ENCODE assay signal across 8 cellular contexts in genomic region chr19:34171877-34172660, GRCh38. TPM values are rescaled to one million over a fixed set of nuclear protein-coding genes. Genes with fewer than 3 reads are reported as not detected.
DNase-seq lines count a peak whose midpoint lies in the region; ATAC-seq, FAIRE-seq and TF ChIP-seq lines count a peak whose summit lies in the region.

TSS of gene LSM14A (plus strand) at chr19:34172504. CDS start at chr19:34172643, 139 bp downstream.

- no peak for FAIRE-seq in H1 (lab: Jason Lieb, UNC)

- CTCF ChIA-PET in CD4-positive, alpha-beta memory T cell (lab: Charles Lee; ENCODE audit: partially characterized antibody): interaction anchor here (0.6 to 1.9 kb wide), 8 partner anchors 15 to 174 kb away, joined by 3 to 6 read pairs (median 4); no protein-coding TSS in a partner anchor
- CTCF ChIA-PET in H1 (lab: Charles Lee; ENCODE audit: partially characterized antibody): no interaction called here

- H3K27me3 ChIP-seq in CD4-positive, alpha-beta memory T cell (ENCODE audit: insufficient read depth, low read length): no peaks in the 10 kb centered on the region
- H3K27me3 ChIP-seq in H1 (replicated peaks in 1 of 4; ENCODE audit: control insufficient read depth in 3 of 4, extremely low read depth in 1 of 4, insufficient read depth in 3 of 4, low read length in 3 of 4): no peaks in the 10 kb centered on the region
- H3K27me3 ChIP-seq in mesendoderm (ENCODE audit: insufficient read depth, low read length, poor library complexity): no peaks in the 10 kb centered on the region

- H3K56ac ChIP-seq in H1 (replicated peaks; ENCODE audit: insufficient read length, low read depth, low read length) (peak within 1 kb of the TSS; percentile 97), mesendoderm (ENCODE audit: low read length) (peak within 1 kb of the TSS; percentile 99)

- no peak for TF ChIP-seq RAD21 in H1 (IDR thresholded peaks at IDR 0.05 in 1 of 2, conservative IDR thresholded peaks at IDR 0.05 in 1 of 2; ENCODE audit: low read depth in 2 of 2, low read length in 2 of 2)

- intact Hi-C loops in CD4-positive, alpha-beta memory T cell (cut with micrococcal nuclease): loop anchor here (1.0 to 10.0 kb wide), 7 partner anchors 38 to 505 kb away; partner anchors contain the start of genes GARRE1, GPI, SCGB2B2 and UBA2

- H3K4me2 ChIP-seq in H1 (ENCODE audit: insufficient read depth in 1 of 2, low read depth in 2 of 2, low read length in 2 of 2) (peak within 1 kb of the TSS; percentile 92 to 94), mesendoderm (ENCODE audit: low read length) (peak within 1 kb of the TSS; percentile 54)

- peaks cover 8 to 18% of the 10 kb centered on the region in 2 experiments for H4K20me1 ChIP-seq in H1 (replicated peaks in 1 of 2; ENCODE audit: control insufficient read depth in 1 of 2, insufficient read depth in 2 of 2, low read length in 2 of 2)

- peak; percentile 93 to 99 for TF ChIP-seq POLR2A in H1 (IDR thresholded peaks at IDR 0.05; ENCODE audit: control extremely low read depth in 1 of 2, low read depth in 2 of 2, low read length in 2 of 2)

- H2BK12ac ChIP-seq in H1 (ENCODE audit: low read depth, low read length): peak within 1 kb of the TSS; percentile 86; the same call in 1 of the 2 replicates

- H3K36me3 ChIP-seq in CD4-positive, alpha-beta memory T cell (ENCODE audit: insufficient read depth, low read length): no peaks in the 10 kb centered on the region
- H3K36me3 ChIP-seq in H1 (ENCODE audit: control insufficient read depth in 2 of 4, insufficient read depth in 4 of 4, low read length in 3 of 4) (peaks cover 0 to 8% (median 0%) of the 10 kb centered on the region in 4 experiments; a peak in 2 of 8 replicates), mesendoderm (ENCODE audit: control insufficient read depth, insufficient read depth, low read length) (no peaks in the 10 kb centered on the region)

- WGBS in H1 (ENCODE audit: extremely low coverage in 1 of 2, insufficient coverage in 1 of 2, insufficient read length in 1 of 2, insufficient replicate concordance in 2 of 2, low coverage in 1 of 2, low lambda C conversion rate in 2 of 2, missing lambda C conversion rate in 1 of 2), 2 experiments: 4% methylated on average over 50 of the region's 83 CpGs; no CpG with 5 or more reads in 1 of the 2 experiments
- WGBS in mesendoderm (ENCODE audit: extremely low coverage, insufficient coverage, low lambda C conversion rate): no CpG with 5 or more reads among the region's 83 CpGs

- H3K27ac Mint-ChIP-seq in CD4-positive, alpha-beta memory T cell: peak within 1 kb of the TSS; percentile 95 to 99 (median 98)

- TF ChIP-seq CTCF in H1 (IDR thresholded peaks at IDR 0.05; ENCODE audit: control extremely low read depth in 1 of 3, insufficient read depth in 1 of 3, low read depth in 1 of 3, low read length in 3 of 3): no peak

- H2BK15ac ChIP-seq in H1 (ENCODE audit: low read length) (no peak within 1 kb of the TSS), mesendoderm (replicated peaks; ENCODE audit: low read depth) (no peak within 1 kb of the TSS)

- H3K79me1 ChIP-seq in H1 (ENCODE audit: low read depth, low read length) (no peaks in the 10 kb centered on the region; the same call in 1 of the 2 replicates), mesendoderm (ENCODE audit: low read length) (no peaks in the 10 kb centered on the region)

- peak within 1 kb of the TSS; percentile 95 for H3K27ac ChIP-seq in CD4-positive, alpha-beta memory T cell (ENCODE audit: low read depth, low read length)
- H3K27ac ChIP-seq in H1 (ENCODE audit: low read depth, low read length) (peak within 1 kb of the TSS; percentile 99), mesendoderm (ENCODE audit: low read depth, low read length) (peak within 1 kb of the TSS; percentile 98)

- TF ChIP-seq EP300 in H1 (IDR thresholded peaks at IDR 0.05; ENCODE audit: borderline replicate concordance in 1 of 2, low read depth in 2 of 2, low read length in 2 of 2): no peak

- H3K4me1 Mint-ChIP-seq in CD4-positive, alpha-beta memory T cell: peaks cover 25 to 52% (median 38%) of the 10 kb centered on the region in 4 donors

- ATAC-seq in GM19455 (IDR thresholded peaks at IDR 0.05; ENCODE audit: unreplicated experiment): peak; percentile 66

- H3K14ac ChIP-seq in H1 (ENCODE audit: insufficient read length): no peak within 1 kb of the TSS

- H4K5ac ChIP-seq in H1 (ENCODE audit: insufficient read length, low read depth, low read length) (peak within 1 kb of the TSS; percentile 98), mesendoderm (ENCODE audit: low read length) (peak within 1 kb of the TSS; percentile 63)

- H2AK5ac ChIP-seq in H1 (ENCODE audit: low read depth, low read length): peak within 1 kb of the TSS; percentile 97
- peak within 1 kb of the TSS; percentile 61 for H2AK5ac ChIP-seq in mesendoderm (ENCODE audit: low read length)

- H4K91ac ChIP-seq in H1 (replicated peaks; ENCODE audit: insufficient read length, low read length): peak within 1 kb of the TSS; percentile 96

- POLR2A ChIA-PET in CD4-positive, alpha-beta memory T cell (lab: Charles Lee; ENCODE audit: partially characterized antibody): interaction anchor here (0.7 to 4.3 kb wide), 26 partner anchors 8 to 799 kb away, joined by 3 to 29 read pairs (median 5); partner anchors contain the start of genes CEBPG, GPI, PDCD2L and UBA2
- POLR2A ChIA-PET in H1 (lab: Charles Lee; ENCODE audit: partially characterized antibody): interaction anchor here (0.6 to 3.9 kb wide), 31 partner anchors 9 to 799 kb away, joined by 3 to 34 read pairs (median 4); partner anchors contain the start of genes CEBPG and KCTD15

- H3K9ac ChIP-seq in H1 (replicated peaks in 1 of 4; ENCODE audit: extremely low read depth in 1 of 4, low read depth in 3 of 4, low read length in 3 of 4): peak within 1 kb of the TSS; percentile 98 to 100 (median 100)
- peak within 1 kb of the TSS; percentile 97 for H3K9ac ChIP-seq in mesendoderm (ENCODE audit: low read length)

- H2BK20ac ChIP-seq in H1 (ENCODE audit: low read length): no peak within 1 kb of the TSS

- H2AFZ ChIP-seq in H1 (ENCODE audit: low read length): 0 out of 2 replicates have a peak within 1 kb of the TSS, but pooled peaks have one; percentile 3

- H2BK120ac ChIP-seq in H1 (replicated peaks; ENCODE audit: low read depth, low read length): no peak within 1 kb of the TSS
- peak within 1 kb of the TSS; percentile 63 for H2BK120ac ChIP-seq in mesendoderm (ENCODE audit: low read depth, low read length)

- H3K9me3 ChIP-seq in CD4-positive, alpha-beta memory T cell (ENCODE audit: control insufficient read depth in 1 of 2, low read length in 2 of 2): no peaks in the 10 kb centered on the region
- no peaks in the 10 kb centered on the region for H3K9me3 ChIP-seq in H1 (ENCODE audit: insufficient read depth in 2 of 2, low read depth in 1 of 2, low read length in 1 of 2)

- peaks cover 49% of the 10 kb centered on the region for H3K4me1 ChIP-seq in CD4-positive, alpha-beta memory T cell (ENCODE audit: insufficient read depth, low read length)
- peaks cover 0 to 6% (median 4%) of the 10 kb centered on the region in 4 experiments; a peak in 5 of 7 replicates for H3K4me1 ChIP-seq in H1 (replicated peaks in 1 of 4; ENCODE audit: control insufficient read depth in 3 of 4, insufficient read depth in 4 of 4, low read length in 3 of 4)
- no peaks in the 10 kb centered on the region for H3K4me1 ChIP-seq in mesendoderm (ENCODE audit: control insufficient read depth, low read depth, low read length)

- peaks cover 11% of the 10 kb centered on the region for H3K23me2 ChIP-seq in H1 (ENCODE audit: low read depth, low read length)

- peak within 1 kb of the TSS; percentile 95 to 99 (median 98) for H3K4me3 Mint-ChIP-seq in CD4-positive, alpha-beta memory T cell

- peak within 1 kb of the TSS; percentile 92 for H3K4me3 ChIP-seq in CD4-positive, alpha-beta memory T cell (ENCODE audit: low read length in 2 of 2)
- H3K4me3 ChIP-seq in H1 (ENCODE audit: extremely low read depth in 1 of 4, insufficient read depth in 2 of 4, low read depth in 3 of 4, low read length in 4 of 4): peak within 1 kb of the TSS; percentile 73 to 94 (median 90)
- peak within 1 kb of the TSS; percentile 91 for H3K4me3 ChIP-seq in mesendoderm (ENCODE audit: low read length)

- H3K23ac ChIP-seq in H1 (ENCODE audit: insufficient read length) (no peak within 1 kb of the TSS), mesendoderm (ENCODE audit: low read length) (peak within 1 kb of the TSS; percentile 84)

- H3K4ac ChIP-seq in H1 (replicated peaks; ENCODE audit: insufficient read length, low read depth, low read length) (peak within 1 kb of the TSS; percentile 99), mesendoderm (ENCODE audit: low read depth, low read length) (peak within 1 kb of the TSS; percentile 90)

- H3K36me3 Mint-ChIP-seq in CD4-positive, alpha-beta memory T cell: peaks cover 10 to 22% of the 10 kb centered on the region in 2 donors

- H2BK5ac ChIP-seq in H1 (ENCODE audit: low read depth, low read length) (peak within 1 kb of the TSS; percentile 99), mesendoderm (ENCODE audit: low read length) (peak within 1 kb of the TSS; percentile 86)

- H3K18ac ChIP-seq in H1 (ENCODE audit: extremely low read depth, low read length) (peak within 1 kb of the TSS; percentile 99), mesendoderm (ENCODE audit: low read length) (peak within 1 kb of the TSS; percentile 97)

- peak; percentile 92 to 97 (median 95) for DNase-seq in CD4-positive, alpha-beta memory T cell
- DNase-seq in HPDE6-E6E7 (ENCODE audit: extremely low spot score): peak; percentile 85
- peak; percentile 74 to 76 for DNase-seq in NOMO-1 (lab: John Stamatoyannopoulos, UW; ENCODE audit: unreplicated experiment in 2 of 2)
- peak; percentile 71 to 79 (median 78) for DNase-seq in activated CD8-positive, alpha-beta memory T cell treated with anti-CD3 and anti-CD28 coated beads for 48 hours (ENCODE audit: low read depth in 2 of 3, low spot score in 2 of 3)
- peak; percentile 61 to 94 for DNase-seq in H1 (ENCODE audit: low read depth in 1 of 2, low spot score in 2 of 2)
- DNase-seq in mesendoderm: peak; percentile 94
- DNase-seq in stimulated activated CD8-positive, alpha-beta memory T cell treated with anti-CD3 and anti-CD28 coated beads, Interleukin-12 subunit alpha, Interleukin-12 subunit beta, amount 100 ng/mL, for 4 hours (ENCODE audit: low read depth): peak; percentile 88

- no peaks in the 10 kb centered on the region for H3K9me3 Mint-ChIP-seq in CD4-positive, alpha-beta memory T cell

- H3K79me2 ChIP-seq in H1 (ENCODE audit: control insufficient read depth in 1 of 2, insufficient read depth in 2 of 2, low read length in 2 of 2): peaks cover 10 to 43% of the 10 kb centered on the region in 2 experiments
- peaks cover 34% of the 10 kb centered on the region for H3K79me2 ChIP-seq in mesendoderm (ENCODE audit: control insufficient read depth, insufficient read depth, low read length)

- H3K27me3 Mint-ChIP-seq in CD4-positive, alpha-beta memory T cell: no peaks in the 10 kb centered on the region

- peak within 1 kb of the TSS; percentile 100 for H4K8ac ChIP-seq in H1 (ENCODE audit: extremely low read depth, insufficient read depth, low read length)
- peak within 1 kb of the TSS; percentile 88 for H4K8ac ChIP-seq in mesendoderm (ENCODE audit: low read depth, low read length)

RNA-seq across cellular contexts. Expression of gene LSM14A, which starts in this region (rescaled TPM):
- total RNA-seq in CD4-positive, alpha-beta memory T cell: 100 to 1,000 TPM; 158 to 168 TPM
- 100 to 1,000 TPM; 172 to 176 TPM for polyA plus RNA-seq in CD4-positive, alpha-beta memory T cell
- 190 and 195 TPM in 2 replicates for total RNA-seq in H1 (2021; fragmentation: NEBNext Ultra II Directional; extraction: Animal tissue kit (Norgen Biotek cat#: 25700))
- 117 and 149 TPM in 2 replicates for polyA plus RNA-seq in H1 (2011; rRNA removed)
- polyA plus RNA-seq in H1 (2011; cell fraction: cytosol; rRNA removed): 139 TPM
- polyA plus RNA-seq in H1 (2011; cell fraction: nucleus; rRNA removed): 319 TPM
- polyA plus RNA-seq in H1 (2012, experiment 1 of 2): 115 to 194 TPM (median 141 TPM) in 4 replicates
- 12.0 TPM for polyA plus RNA-seq in H1 (2012, experiment 2 of 2)
- polyA plus RNA-seq in H1 (2013, experiment 1 of 2): 117 TPM
- 112 TPM for polyA plus RNA-seq in H1 (2013, experiment 2 of 2)
- polyA minus RNA-seq in H1 (2011; rRNA and poly(A)+ RNA removed): 310 and 385 TPM in 2 replicates
- 124 TPM for polyA minus RNA-seq in H1 (2011; cell fraction: cytosol; rRNA and poly(A)+ RNA removed)
- 383 TPM for polyA minus RNA-seq in H1 (2011; cell fraction: nucleus; rRNA and poly(A)+ RNA removed)
- polyA plus RNA-seq in mesendoderm (2013, experiment 1 of 2): 150 TPM
- 147 TPM for polyA plus RNA-seq in mesendoderm (2013, experiment 2 of 2)

Comparison
In these comparisons a context has a peak if more than half of its experiments do, and no peak if none do; other contexts are left out.
1. Peak in every context shown above with its lines: DNase-seq, ATAC-seq, H3K4me3 ChIP-seq and H3K27ac ChIP-seq.